ENCODE assay signal across 8 cellular contexts in genomic region chr6:53358440-53359087, GRCh38. TPM values are rescaled to one million over a fixed set of nuclear protein-coding genes. Genes with fewer than 3 reads are reported as not detected.
A peak's percentile ranks its signal among the peaks of the same experiment; 100 is the strongest.
DNase-seq lines count a peak whose midpoint lies in the region; ATAC-seq, FAIRE-seq and TF ChIP-seq lines count a peak whose summit lies in the region.

No MANE protein-coding gene starts in this region.

- H3K27me3 ChIP-seq in MG63, result no peaks in the 10 kb centered on the region
- H3K27me3 ChIP-seq in bronchial epithelial cell (ENCODE audit: control insufficient read depth, insufficient read depth, low read length), result no peaks in the 10 kb centered on the region
- H3K27me3 ChIP-seq in lung (ENCODE audit: control insufficient read depth, insufficient read depth), result no peaks in the 10 kb centered on the region
- H3K27me3 ChIP-seq in uterus, result no peaks in the 10 kb centered on the region

- no peak for TF ChIP-seq POLR2A in uterus (IDR thresholded peaks at IDR 0.05)

- DNase-seq in COLO668 (lab: John Stamatoyannopoulos, UW; ENCODE audit: unreplicated experiment) (peak; percentile 36), MG63 (no peak), bronchial epithelial cell (ENCODE audit: low read depth) (peak; percentile 35), lung (ENCODE audit: low spot score) (no peak), uterus (no peak), OCI-M1 (lab: John Stamatoyannopoulos, UW) (no peak), GM03348 (ENCODE audit: low spot score) (no peak)

- peak overlapping the region; percentile 51 for H3K4me3 ChIP-seq in MG63
- H3K4me3 ChIP-seq in bronchial epithelial cell (ENCODE audit: low read depth, low read length), result peak overlapping the region; percentile 52
- peak overlapping the region; percentile 51 for H3K4me3 ChIP-seq in lung
- peak overlapping the region; percentile 56 to 69 for H3K4me3 ChIP-seq in uterus

- ATAC-seq in GM21526 (IDR thresholded peaks at IDR 0.05; ENCODE audit: low FRiP score, unreplicated experiment) (peak; percentile 1), lung (ENCODE audit: insufficient read depth, low FRiP score) (no peak)

- peak overlapping the region; percentile 87 to 97 for H3K27ac ChIP-seq in lung (ENCODE audit: low read depth in 1 of 2, low read length in 1 of 2)
- peak overlapping the region; percentile 91 to 92 for H3K27ac ChIP-seq in uterus

- no peaks in the 10 kb centered on the region for H3K9me3 ChIP-seq in MG63
- H3K9me3 ChIP-seq in lung (ENCODE audit: control insufficient read depth in 2 of 2, insufficient read depth in 1 of 2, low read length in 1 of 2), result no peaks in the 10 kb centered on the region
- H3K9me3 ChIP-seq in uterus, result no peaks in the 10 kb centered on the region

- FAIRE-seq in bronchial epithelial cell (lab: Jason Lieb, UNC), result no peak

- intact Hi-C loops in uterus (cut with DNase I; ENCODE audit: low total_unique reads), result no loop called here

- H3K4me1 ChIP-seq in lung (ENCODE audit: control insufficient read depth in 2 of 2, insufficient read depth in 2 of 2, low read length in 2 of 2) (peaks cover 0 to 3% of the 10 kb centered on the region in 2 donors), uterus (peaks cover 0 to 3% of the 10 kb centered on the region in 2 donors)

- 3 to 8% methylated on average over 16 of the region's 16 CpGs for WGBS in lung, 2 donors

- H3K36me3 ChIP-seq in MG63 (no peaks in the 10 kb centered on the region), bronchial epithelial cell (ENCODE audit: control insufficient read depth, insufficient read depth, low read length) (no peaks in the 10 kb centered on the region), lung (ENCODE audit: control insufficient read depth in 2 of 2, insufficient read depth in 2 of 2, low read length in 2 of 2) (no peaks in the 10 kb centered on the region), uterus (no peaks in the 10 kb centered on the region)

- TF ChIP-seq CTCF in bronchial epithelial cell (IDR thresholded peaks at IDR 0.05; ENCODE audit: insufficient read depth, low read length, severe bottlenecking), result no peak
- no peak for TF ChIP-seq CTCF in lung (IDR thresholded peaks at IDR 0.05; ENCODE audit: control extremely low read depth, extremely low read depth)
- TF ChIP-seq CTCF in uterus (IDR thresholded peaks at IDR 0.05), result no peak

RNA-seq across cellular contexts. Expression of gene ELOVL5, which starts 9.8 kb away (rescaled TPM):
- 12.4 and 13.7 TPM in 2 replicates for total RNA-seq in MG63 (2014; rRNA removed; shearing (Covaris generic); ENCODE audit: low replicate concordance)
- total RNA-seq in bronchial epithelial cell, result 35.3 and 42.1 TPM in 2 replicates
- total RNA-seq in lung, result 10 to 100 TPM; 91.0 to 95.6 TPM
- 10 to 100 TPM; 37.7 to 88.9 TPM for polyA plus RNA-seq in lung
- 10 to 100 TPM; 26.4 to 80.7 (median 48.4) TPM for total RNA-seq in uterus

Comparison
In these comparisons a context has a peak if more than half of its experiments do, and no peak if none do; other contexts are left out.
1. DNase-seq: peak in COLO668 (single experiment) and bronchial epithelial cell (single experiment); none in MG63 (single experiment), lung (single experiment), uterus (0 of 2), OCI-M1 (single experiment) and GM03348 (single experiment).
2. Peak in every context shown above with its lines, with median percentiles within 50 percentile points of each other: H3K4me3 ChIP-seq.